16 cellular contexts compared by ENCODE assay signal in the genomic region with DNA sequence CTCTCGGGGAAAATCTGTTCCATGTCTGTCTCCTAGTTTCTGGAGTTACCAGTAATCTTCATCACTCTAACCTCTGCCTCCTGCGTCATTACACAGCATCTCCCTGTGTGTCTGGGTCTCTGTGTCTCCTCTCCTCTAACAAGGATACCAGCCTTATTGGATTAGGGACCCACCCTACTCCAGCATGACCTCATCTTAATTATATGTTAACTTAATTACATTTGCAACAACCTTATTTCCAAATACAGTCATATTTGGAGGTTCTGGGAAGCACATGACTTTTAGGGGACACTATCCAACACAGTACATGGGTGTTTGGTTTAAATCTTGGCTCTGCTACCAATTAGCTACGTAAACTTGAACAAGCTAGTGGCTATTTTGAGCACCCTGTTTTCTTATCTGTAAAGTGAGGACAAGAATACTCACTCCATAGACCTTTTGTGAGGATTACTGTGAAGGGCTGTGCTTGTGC.
DNase-seq lines count a peak whose midpoint lies in the region; ATAC-seq and TF ChIP-seq lines count a peak whose summit lies in the region.
"Had no signal": no experiment of that assay in that cellular context is flagged by ENCODE, and none has a peak within 500 bp of the region (broad histone marks: within the 10 kb centered on the region; RNA-seq: fewer than 3 reads in every experiment).

No MANE protein-coding gene starts in this region.

- intact Hi-C loops in aorta (cut with DNase I) (loop anchor here (5.0 kb wide), 3 partner anchors 47 to 272 kb away; no protein-coding TSS in a partner anchor), PC-3 (cut with micrococcal nuclease) (no loop called here)

- BruUV-seq in PC-3 (replicated peaks; lab: Mats Ljungman, UMichigan): no TSS peak

- ATAC-seq in aorta (ENCODE audit: low FRiP score) (peak; percentile 63), PC-3 (no peak), HG03280 (IDR thresholded peaks at IDR 0.05; ENCODE audit: unreplicated experiment) (no peak)
- ATAC-seq: naive thymus-derived CD4-positive, alpha-beta T cell had no signal

- H3K4me2 ChIP-seq in PC-3 (ENCODE audit: low read length): no peak overlapping the region
- H3K4me2 ChIP-seq: PC-9 had no signal

- no peak overlapping the region for H3K4me3 ChIP-seq in fibroblast of villous mesenchyme (ENCODE audit: low read depth, low read length)
- no peak overlapping the region for H3K4me3 ChIP-seq in muscle layer of duodenum (ENCODE audit: low read depth in 1 of 2, low read length in 2 of 2)
- no peak overlapping the region for H3K4me3 ChIP-seq in aorta (ENCODE audit: low read length in 2 of 2)
- H3K4me3 ChIP-seq in PC-3 (ENCODE audit: low read length): no peak overlapping the region
- H3K4me3 ChIP-seq: PC-9 had no signal

- WGBS in aorta, 2 donors: 8% methylated on average over 3 of the region's 3 CpGs

- H3K4me1 ChIP-seq in muscle layer of duodenum (ENCODE audit: control insufficient read depth in 1 of 2, insufficient read depth in 2 of 2, low read length in 2 of 2) (peaks cover 0 to 8% of the 10 kb centered on the region in 2 donors), aorta (ENCODE audit: control insufficient read depth in 1 of 2, insufficient read depth in 2 of 2, low read length in 2 of 2) (peaks cover 2 to 4% of the 10 kb centered on the region in 2 donors), PC-3 (ENCODE audit: insufficient read depth, low read length) (no peaks in the 10 kb centered on the region)

- H3K27ac ChIP-seq in muscle layer of duodenum (ENCODE audit: low read length): peak overlapping the region; percentile 74
- H3K27ac ChIP-seq in aorta (ENCODE audit: low read depth in 1 of 2, low read length in 2 of 2): peak overlapping the region in 1 of 2 donors; percentile 57
- H3K27ac ChIP-seq in PC-3 (ENCODE audit: low read length): no peak overlapping the region
- H3K27ac ChIP-seq: epithelial cell of prostate, PC-9 had no signal

- DNase-seq in NCI-H748 (lab: John Stamatoyannopoulos, UW; ENCODE audit: unreplicated experiment) (peak; percentile 15), NCI-H748 treated with DMSO at 0.1 percent for 48 hours (lab: John Stamatoyannopoulos, UW) (no peak), fibroblast of villous mesenchyme (ENCODE audit: low read depth) (peak; percentile 59), aorta (no peak), PC-3 (no peak), NCI-H446 treated with DMSO at 0.1 percent for 48 hours (lab: John Stamatoyannopoulos, UW) (no peak)
- DNase-seq: amniotic stem cell; CD4-positive, CD25-positive, alpha-beta regulatory T cell; DMS79 treated with DMSO at 0.1 percent for 48 hours; hypothalamus; naive thymus-derived CD4-positive, alpha-beta T cell; PC-9; stimulated activated CD4-positive, alpha-beta T cell treated with anti-CD3 and anti-CD28 coated beads, Interleukin-1b, Interleukin-23, amount 100 ng/mL, for 48 hours had no signal

- no peaks in the 10 kb centered on the region for H3F3A ChIP-seq in PC-3 (ENCODE audit: low read length, unreplicated experiment)

- no peak for TF ChIP-seq CTCF in fibroblast of villous mesenchyme (IDR thresholded peaks at IDR 0.05; ENCODE audit: insufficient read depth, low read depth, low read length)
- TF ChIP-seq CTCF in PC-3 (conservative IDR thresholded peaks at IDR 0.05; ENCODE audit: low read depth, low read length): no peak

- POLR2A ChIA-PET in PC-3 (lab: Charles Lee; ENCODE audit: unreplicated experiment): no interaction called here

- no peaks in the 10 kb centered on the region for H3K9me3 ChIP-seq in muscle layer of duodenum (ENCODE audit: control insufficient read depth in 1 of 2, low read length in 2 of 2)
- H3K9me3 ChIP-seq in aorta (ENCODE audit: control insufficient read depth, low read length): no peaks in the 10 kb centered on the region
- H3K9me3 ChIP-seq in PC-3 (ENCODE audit: low read length): no peaks in the 10 kb centered on the region

- no peaks in the 10 kb centered on the region for H3K27me3 ChIP-seq in muscle layer of duodenum (ENCODE audit: low read depth, low read length)
- no peaks in the 10 kb centered on the region for H3K27me3 ChIP-seq in aorta (ENCODE audit: control insufficient read depth in 1 of 2, insufficient read depth in 2 of 2, low read length in 1 of 2)
- no peaks in the 10 kb centered on the region for H3K27me3 ChIP-seq in PC-3 (ENCODE audit: low read length)

- H3K9me2 ChIP-seq in PC-3 (replicated peaks; ENCODE audit: low read length): no peaks in the 10 kb centered on the region

- no peaks in the 10 kb centered on the region for H4K20me1 ChIP-seq in PC-3 (ENCODE audit: low read length)

- CTCF ChIA-PET in PC-3 (lab: Charles Lee): no interaction called here

- no peak overlapping the region for H2AFZ ChIP-seq in PC-3 (ENCODE audit: low read length)
- H2AFZ ChIP-seq: PC-9 had no signal

- no peak overlapping the region for H3K9ac ChIP-seq in PC-3 (ENCODE audit: low read length)

- H3K36me3 ChIP-seq in muscle layer of duodenum (ENCODE audit: control insufficient read depth in 1 of 2, insufficient read depth in 2 of 2, low read length in 2 of 2) (no peaks in the 10 kb centered on the region), aorta (ENCODE audit: control insufficient read depth in 1 of 2, insufficient read depth in 2 of 2, low read length in 1 of 2) (no peaks in the 10 kb centered on the region), PC-3 (ENCODE audit: low read depth, low read length) (no peaks in the 10 kb centered on the region)

- H3K79me2 ChIP-seq in PC-3 (ENCODE audit: low read length): no peaks in the 10 kb centered on the region

Comparison
In these comparisons a context has a peak if more than half of its experiments do, and no peak if none do; other contexts are left out.
1. DNase-seq: peak in NCI-H748 (single experiment) and fibroblast of villous mesenchyme (single experiment); none in NCI-H748 treated with DMSO at 0.1 percent for 48 hours (single experiment), aorta (0 of 2), PC-3 (single experiment) and NCI-H446 treated with DMSO at 0.1 percent for 48 hours (single experiment).